Comparison of ENCODE assay signal across 8 cellular contexts in genomic region chr5:179620703-179621350, GRCh38. TPM values are rescaled to one million over a fixed set of nuclear protein-coding genes. Genes with fewer than 3 reads are reported as not detected.
A peak's percentile ranks its signal among the peaks of the same experiment; 100 is the strongest.
DNase-seq lines count a peak whose midpoint lies in the region; ATAC-seq and TF ChIP-seq lines count a peak whose summit lies in the region.

No MANE protein-coding gene starts in this region.

- H3K36me3 ChIP-seq in Caco-2 (ENCODE audit: control insufficient read depth, insufficient read depth, low read length) (peaks cover 7% of the 10 kb centered on the region; the same call in 1 of the 2 replicates), NT2/D1 (ENCODE audit: insufficient read depth, insufficient read length, low read length) (peaks cover 71% of the 10 kb centered on the region), endocrine pancreas (ENCODE audit: control insufficient read depth, insufficient read depth, low read length) (peaks cover 14% of the 10 kb centered on the region), neutrophil (peaks cover 53% of the 10 kb centered on the region), WERI-Rb-1 (peaks cover 73% of the 10 kb centered on the region)

- H3K27me3 Mint-ChIP-seq in Caco-2 (ENCODE audit: insufficient read depth, unreplicated experiment): peaks cover 3% of the 10 kb centered on the region

- H3K9me3 ChIP-seq in Caco-2 (no peaks in the 10 kb centered on the region), NT2/D1 (ENCODE audit: insufficient read depth, low read length) (no peaks in the 10 kb centered on the region), endocrine pancreas (ENCODE audit: control insufficient read depth, low read length) (no peaks in the 10 kb centered on the region), neutrophil (no peaks in the 10 kb centered on the region), WERI-Rb-1 (ENCODE audit: severe bottlenecking) (no peaks in the 10 kb centered on the region)

- H3K27me3 ChIP-seq in Caco-2 (replicated peaks; ENCODE audit: control insufficient read depth, insufficient read depth, low read length) (no peaks in the 10 kb centered on the region), NT2/D1 (ENCODE audit: insufficient read depth, insufficient read length) (no peaks in the 10 kb centered on the region), endocrine pancreas (ENCODE audit: control insufficient read depth, insufficient read depth, low read length) (no peaks in the 10 kb centered on the region), neutrophil (no peaks in the 10 kb centered on the region), WERI-Rb-1 (ENCODE audit: insufficient read depth, low read depth, severe bottlenecking) (no peaks in the 10 kb centered on the region)

- H3K27ac Mint-ChIP-seq in Caco-2 (ENCODE audit: unreplicated experiment): peak overlapping the region; percentile 99

- H3K4me1 ChIP-seq in Caco-2 (peaks cover 28% of the 10 kb centered on the region), NT2/D1 (ENCODE audit: insufficient read depth, insufficient read length) (peaks cover 5% of the 10 kb centered on the region), endocrine pancreas (ENCODE audit: control insufficient read depth, insufficient read depth, low read length) (peaks cover 44% of the 10 kb centered on the region), neutrophil (ENCODE audit: control insufficient read depth in 1 of 2, insufficient read depth in 1 of 2, low read depth in 1 of 2, low read length in 1 of 2) (peaks cover 45 to 47% of the 10 kb centered on the region in 2 experiments)

- TF ChIP-seq CTCF in Caco-2 (IDR thresholded peaks at IDR 0.05; ENCODE audit: insufficient read depth in 1 of 2, low read depth in 1 of 2, low read length in 1 of 2, severe bottlenecking in 1 of 2, unreplicated experiment in 1 of 2) (no peak), neutrophil (IDR thresholded peaks at IDR 0.05) (no peak), WERI-Rb-1 (IDR thresholded peaks at IDR 0.05; ENCODE audit: low read depth, low read length) (no peak)

- H3K36me3 Mint-ChIP-seq in Caco-2 (ENCODE audit: insufficient read depth, unreplicated experiment): peaks cover 93% of the 10 kb centered on the region

- ATAC-seq in GM19035 (IDR thresholded peaks at IDR 0.05; ENCODE audit: unreplicated experiment): no peak
- ATAC-seq in HG02870 (IDR thresholded peaks at IDR 0.05; ENCODE audit: unreplicated experiment): no peak

- peaks cover 49% of the 10 kb centered on the region for H3K4me1 Mint-ChIP-seq in Caco-2 (ENCODE audit: low read depth, unreplicated experiment)

- peak overlapping the region; percentile 95 for H3K4me3 Mint-ChIP-seq in Caco-2 (ENCODE audit: unreplicated experiment)

- DNase-seq in Caco-2 (peak in 1 of 2 experiments; percentile 6), NT2/D1 (ENCODE audit: low read depth, low spot score) (no peak), WERI-Rb-1 (no peak), Kasumi-1 (lab: John Stamatoyannopoulos, UW) (no peak)

- H3K9ac ChIP-seq in NT2/D1 (ENCODE audit: insufficient read length, low read depth): peak overlapping the region; percentile 57
- H3K9ac ChIP-seq in endocrine pancreas (ENCODE audit: control insufficient read depth, insufficient read depth, low read length): no peak overlapping the region

- H3K27ac ChIP-seq in neutrophil (peak overlapping the region; percentile 98), WERI-Rb-1 (no peak overlapping the region)

- intact Hi-C loops in Caco-2 (cut with micrococcal nuclease; ENCODE audit: unreplicated experiment): loop anchor here (5.0 to 10.0 kb wide), 2 partner anchors 64 to 194 kb away; no protein-coding TSS in a partner anchor

- POLR2A ChIA-PET in Caco-2 (lab: Charles Lee): interaction anchor here (0.6 kb wide), 1 partner anchor 19 kb away, joined by 4 read pairs; no protein-coding TSS in a partner anchor

- peak overlapping the region; percentile 4; the same call in 1 of the 2 replicates for H3K4me3 ChIP-seq in Caco-2 (ENCODE audit: low read depth, low read length)
- peak overlapping the region; percentile 82 for H3K4me3 ChIP-seq in NT2/D1 (ENCODE audit: insufficient read length, low read depth)
- H3K4me3 ChIP-seq in endocrine pancreas (ENCODE audit: control insufficient read depth, insufficient read depth, low read length): peak overlapping the region; percentile 95
- no peak overlapping the region for H3K4me3 ChIP-seq in neutrophil (ENCODE audit: low read depth in 1 of 2, low read length in 1 of 2)
- H3K4me3 ChIP-seq in WERI-Rb-1 (ENCODE audit: low read depth, low read length): no peak overlapping the region; the same call in 1 of the 2 replicates

- H3K9me3 Mint-ChIP-seq in Caco-2 (ENCODE audit: unreplicated experiment): no peaks in the 10 kb centered on the region

- CTCF ChIA-PET in Caco-2 (lab: Charles Lee): no interaction called here

- BruUV-seq in Caco-2 (replicated peaks; lab: Mats Ljungman, UMichigan): no TSS peak

RNA-seq across cellular contexts. Expression of gene HNRNPH1, which starts 2.6 kb away (rescaled TPM):
- total RNA-seq in Caco-2 (2022): 914 and 940 TPM in 2 replicates

Comparison
In these comparisons a context has a peak if more than half of its experiments do, and no peak if none do; other contexts are left out.
1. H3K4me3 ChIP-seq: peak in Caco-2 (single experiment), NT2/D1 (single experiment) and endocrine pancreas (single experiment); none in neutrophil (0 of 2) and WERI-Rb-1 (single experiment).